ENCODE assay signal across 23 cellular contexts in the genomic region with DNA sequence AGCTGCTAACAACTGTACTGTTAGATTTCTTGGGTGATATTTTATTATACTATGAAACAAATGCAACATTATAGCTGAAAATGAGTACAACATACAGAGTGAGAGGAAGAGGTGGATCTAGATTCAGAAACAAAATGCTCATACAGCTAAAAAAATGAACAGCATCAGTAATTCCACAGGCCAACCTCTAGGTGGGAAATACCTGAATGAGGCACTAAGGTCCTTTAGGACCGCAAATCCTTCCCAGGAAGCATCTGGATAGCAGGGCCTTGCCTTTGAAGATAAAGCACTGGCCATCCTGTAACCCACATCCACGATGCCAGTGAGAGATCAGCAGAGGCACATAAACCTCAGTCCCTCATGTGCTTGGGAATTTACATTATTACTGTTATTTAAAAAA.
"Had no signal": no experiment of that assay in that cellular context is flagged by ENCODE, and none has a peak within 500 bp of the region (broad histone marks: within the 10 kb centered on the region; RNA-seq: fewer than 3 reads in every experiment).

No MANE protein-coding gene starts in this region.

- H3K4me1 ChIP-seq: body of pancreas, foreskin keratinocyte, left ventricle myocardium inferior, psoas muscle, tibial artery, uterus had no signal

- H3K4me3 ChIP-seq: body of pancreas, left ventricle myocardium inferior, mucosa of descending colon, psoas muscle, tibial artery, uterus had no signal

- H3K27ac Mint-ChIP-seq: activated CD4-positive, alpha-beta T cell treated with anti-CD3 and anti-CD28 coated beads, Interleukin-2, amount 10 ng/mL, durations not matched to agents 24 days and 14 days; activated CD8-positive, alpha-beta T cell treated with anti-CD3 and anti-CD28 coated beads, Interleukin-2, amount 10 ng/mL, durations not matched to agents 7 days and 5 days; activated naive CD8-positive, alpha-beta T cell treated with anti-CD3 and anti-CD28 coated beads, Interleukin-2, amount 10 ng/mL, durations not matched to agents 7 days and 5 days; activated T-cell treated with anti-CD3 and anti-CD28 coated beads, Interleukin-2, amount 50 U/mL, for 24 hours; activated T-helper 2 cell treated with anti-CD3 and anti-CD28 coated beads, Interferon-gamma antibody, Interleukin-2, Interleukin-4, amounts not matched to agents 10 μg/mL and 5 μg/mL and 100 μg/mL, durations not matched to agents 14 hours and 24 hours and 36 hours; immature natural killer cell; naive B cell; T-helper 2 cell treated with Interferon-gamma antibody and Interleukin-4, amounts not matched to agents 5 μg/mL and 100 μg/mL, for 36 hours had no signal

- H3K9me3 ChIP-seq: body of pancreas, psoas muscle, tibial artery, uterus had no signal

- H3K27me3 ChIP-seq: body of pancreas, foreskin keratinocyte, tibial artery, uterus had no signal

- H3K36me3 ChIP-seq: left ventricle myocardium inferior, tibial artery, uterus had no signal

- H3K4me1 Mint-ChIP-seq: activated CD4-positive, alpha-beta T cell treated with anti-CD3 and anti-CD28 coated beads, Interleukin-2, amount 10 ng/mL, durations not matched to agents 24 days and 14 days; activated naive CD8-positive, alpha-beta T cell treated with anti-CD3 and anti-CD28 coated beads, Interleukin-2, amount 10 ng/mL, durations not matched to agents 7 days and 5 days; immature natural killer cell; naive B cell had no signal

- DNase-seq: activated CD4-positive, alpha-beta T cell treated with anti-CD3 and anti-CD28 coated beads, Interleukin-2, amount 10 ng/mL, durations not matched to agents 24 days and 14 days; activated CD4-positive, CD25-positive, alpha-beta regulatory T cell; activated CD8-positive, alpha-beta T cell treated with anti-CD3 and anti-CD28 coated beads, Interleukin-2, amount 10 ng/mL, durations not matched to agents 7 days and 5 days; activated naive CD4-positive, alpha-beta T cell treated with Interleukin-2 at 50 U/mL for 16 hours; activated naive CD8-positive, alpha-beta T cell treated with anti-CD3 and anti-CD28 coated beads, Interleukin-2, amount 10 ng/mL, durations not matched to agents 7 days and 5 days; activated T-cell treated with anti-CD3 and anti-CD28 coated beads, Interleukin-2, amount 50 U/mL, for 24 hours; amygdala; body of pancreas; foreskin keratinocyte; glutamatergic neuron; immature natural killer cell; kidney glomerular epithelial cell; left ventricle myocardium inferior; mucosa of descending colon; naive B cell; psoas muscle; right cardiac atrium; stimulated activated naive CD8-positive, alpha-beta T cell treated with anti-CD3 and anti-CD28 coated beads, Interleukin-15, Interleukin-2, amounts not matched to agents 100 U/mL and 50 U/mL, for 24 hours; substantia nigra; tibial artery; uterus had no signal

- H3K27me3 Mint-ChIP-seq: activated CD4-positive, alpha-beta T cell treated with anti-CD3 and anti-CD28 coated beads, Interleukin-2, amount 10 ng/mL, durations not matched to agents 24 days and 14 days; activated naive CD8-positive, alpha-beta T cell treated with anti-CD3 and anti-CD28 coated beads, Interleukin-2, amount 10 ng/mL, durations not matched to agents 7 days and 5 days; activated T-cell treated with anti-CD3 and anti-CD28 coated beads, Interleukin-2, amount 50 U/mL, for 24 hours; naive B cell had no signal

- H3K4me3 Mint-ChIP-seq: activated CD4-positive, alpha-beta T cell treated with anti-CD3 and anti-CD28 coated beads, Interleukin-2, amount 10 ng/mL, durations not matched to agents 24 days and 14 days; activated CD8-positive, alpha-beta T cell treated with anti-CD3 and anti-CD28 coated beads, Interleukin-2, amount 10 ng/mL, durations not matched to agents 7 days and 5 days; activated naive CD8-positive, alpha-beta T cell treated with anti-CD3 and anti-CD28 coated beads, Interleukin-2, amount 10 ng/mL, durations not matched to agents 7 days and 5 days; activated T-cell treated with anti-CD3 and anti-CD28 coated beads, Interleukin-2, amount 50 U/mL, for 24 hours; immature natural killer cell; T-helper 2 cell treated with Interferon-gamma antibody and Interleukin-4, amounts not matched to agents 5 μg/mL and 100 μg/mL, for 36 hours had no signal

- ATAC-seq: activated CD8-positive, alpha-beta T cell treated with anti-CD3 and anti-CD28 coated beads, Interleukin-2, amount 10 ng/mL, durations not matched to agents 7 days and 5 days; body of pancreas; foreskin keratinocyte; mucosa of descending colon; psoas muscle; right cardiac atrium; stimulated activated naive CD8-positive, alpha-beta T cell treated with anti-CD3 and anti-CD28 coated beads, Interleukin-15, Interleukin-2, amounts not matched to agents 100 U/mL and 50 U/mL, for 24 hours had no signal

- H3K27ac ChIP-seq: body of pancreas, foreskin keratinocyte, left ventricle myocardium inferior, psoas muscle, tibial artery, uterus had no signal

- H3K36me3 Mint-ChIP-seq: activated naive CD8-positive, alpha-beta T cell treated with anti-CD3 and anti-CD28 coated beads, Interleukin-2, amount 10 ng/mL, durations not matched to agents 7 days and 5 days; naive B cell had no signal

- H3K9me3 Mint-ChIP-seq: activated CD4-positive, alpha-beta T cell treated with anti-CD3 and anti-CD28 coated beads, Interleukin-2, amount 10 ng/mL, durations not matched to agents 24 days and 14 days had no signal
